26 cellular contexts compared by ENCODE assay signal in genomic region chr21:27795418-27795817, GRCh38.
"Had no signal": no experiment of that assay in that cellular context is flagged by ENCODE, and none has a peak within 500 bp of the region (broad histone marks: within the 10 kb centered on the region; RNA-seq: fewer than 3 reads in every experiment).

No MANE protein-coding gene starts in this region.

- H3K9me3 Mint-ChIP-seq: activated CD4-positive, alpha-beta T cell treated with anti-CD3 and anti-CD28 coated beads, Interleukin-2, amount 10 ng/mL, durations not matched to agents 24 days and 14 days; activated CD8-positive, alpha-beta T cell treated with anti-CD3 and anti-CD28 coated beads for 36 hours; activated naive CD8-positive, alpha-beta T cell treated with anti-CD3 and anti-CD28 coated beads, Interleukin-2, amount 50 U/mL, for 24 hours; stimulated activated naive CD8-positive, alpha-beta T cell treated with anti-CD3 and anti-CD28 coated beads, Interleukin-15, amount 100 ng/mL, for 72 hours had no signal

- H3K36me3 ChIP-seq: brain microvascular endothelial cell, prostate gland, tibial artery had no signal

- DNase-seq: activated CD4-positive, alpha-beta T cell treated with anti-CD3 and anti-CD28 coated beads, Interleukin-2, amount 10 ng/mL, durations not matched to agents 24 days and 14 days; activated CD8-positive, alpha-beta memory T cell treated with anti-CD3 and anti-CD28 coated beads, Interleukin-2, amount 10 ng/mL, durations not matched to agents 7 days and 5 days; activated CD8-positive, alpha-beta T cell treated with anti-CD3 and anti-CD28 coated beads for 36 hours; activated gamma-delta T cell; activated naive CD4-positive, alpha-beta T cell treated with anti-CD3 and anti-CD28 coated beads, Interleukin-2, amount 50 U/mL, for 16 hours; activated naive CD8-positive, alpha-beta T cell treated with anti-CD3 and anti-CD28 coated beads, Interleukin-2, amount 50 U/mL, for 24 hours; activated T-cell treated with anti-CD3 and anti-CD28 coated beads for 4 hours; anterior cingulate cortex; brain microvascular endothelial cell; effector CD4-positive, alpha-beta T cell; erythroblast; foreskin keratinocyte; left ventricle myocardium superior; mammary epithelial cell; midbrain; right cardiac atrium; stimulated activated CD4-positive, alpha-beta T cell treated with anti-CD3 and anti-CD28 coated beads, Interleukin-2, amount 100 ng/mL, for 24 hours; stimulated activated naive CD8-positive, alpha-beta T cell treated with anti-CD3 and anti-CD28 coated beads, Interleukin-15, amount 100 ng/mL, for 72 hours; T-helper 2 cell; tibial artery had no signal

- H3K27me3 ChIP-seq: brain microvascular endothelial cell, foreskin keratinocyte, tibial artery had no signal

- H3K4me3 ChIP-seq: prostate gland, skin epidermis, tibial artery had no signal

- H3K36me3 Mint-ChIP-seq: activated CD8-positive, alpha-beta memory T cell treated with anti-CD3 and anti-CD28 coated beads, Interleukin-2, amount 10 ng/mL, durations not matched to agents 7 days and 5 days; stimulated activated effector memory CD8-positive, alpha-beta T cell treated with anti-CD3 and anti-CD28 coated beads, Interleukin-12 subunit alpha, Interleukin-12 subunit beta, amount 100 ng/mL, for 72 hours had no signal

- ATAC-seq: activated CD4-positive, CD25-positive, alpha-beta regulatory T cell treated with anti-CD3 and anti-CD28 coated beads, Interleukin-2, amount 50 U/mL, for 24 hours; activated CD8-positive, alpha-beta memory T cell treated with anti-CD3 and anti-CD28 coated beads, Interleukin-2, amount 10 ng/mL, durations not matched to agents 7 days and 5 days; activated CD8-positive, alpha-beta T cell treated with anti-CD3 and anti-CD28 coated beads for 36 hours; activated naive CD8-positive, alpha-beta T cell treated with anti-CD3 and anti-CD28 coated beads, Interleukin-2, amount 50 U/mL, for 24 hours; foreskin keratinocyte; left ventricle myocardium superior; right cardiac atrium; stimulated activated effector memory CD8-positive, alpha-beta T cell treated with anti-CD3 and anti-CD28 coated beads, Interleukin-12 subunit alpha, Interleukin-12 subunit beta, amount 100 ng/mL, for 72 hours; stimulated activated naive CD8-positive, alpha-beta T cell treated with anti-CD3 and anti-CD28 coated beads, Interleukin-15, amount 100 ng/mL, for 72 hours had no signal

- H3K27me3 Mint-ChIP-seq: activated CD4-positive, alpha-beta T cell treated with anti-CD3 and anti-CD28 coated beads, Interleukin-2, amount 10 ng/mL, durations not matched to agents 24 days and 14 days; activated CD8-positive, alpha-beta memory T cell treated with anti-CD3 and anti-CD28 coated beads, Interleukin-2, amount 10 ng/mL, durations not matched to agents 7 days and 5 days; activated CD8-positive, alpha-beta T cell treated with anti-CD3 and anti-CD28 coated beads for 36 hours; activated naive CD8-positive, alpha-beta T cell treated with anti-CD3 and anti-CD28 coated beads, Interleukin-2, amount 50 U/mL, for 24 hours; dendritic cell treated with granulocyte-macrophage colony-stimulating factor and Interleukin-4, amounts not matched to agents 40 ng/mL and 50 ng/mL, for 4 days; stimulated activated naive CD8-positive, alpha-beta T cell treated with anti-CD3 and anti-CD28 coated beads, Interleukin-15, amount 100 ng/mL, for 72 hours had no signal

- H3K4me1 Mint-ChIP-seq: activated CD4-positive, alpha-beta T cell treated with anti-CD3 and anti-CD28 coated beads, Interleukin-2, amount 10 ng/mL, durations not matched to agents 24 days and 14 days; activated CD8-positive, alpha-beta memory T cell treated with anti-CD3 and anti-CD28 coated beads, Interleukin-2, amount 10 ng/mL, durations not matched to agents 7 days and 5 days; activated naive CD8-positive, alpha-beta T cell treated with anti-CD3 and anti-CD28 coated beads, Interleukin-2, amount 50 U/mL, for 24 hours; stimulated activated effector memory CD8-positive, alpha-beta T cell treated with anti-CD3 and anti-CD28 coated beads, Interleukin-12 subunit alpha, Interleukin-12 subunit beta, amount 100 ng/mL, for 72 hours; stimulated activated naive CD8-positive, alpha-beta T cell treated with anti-CD3 and anti-CD28 coated beads, Interleukin-15, amount 100 ng/mL, for 72 hours had no signal

- H3K27ac ChIP-seq: brain microvascular endothelial cell, foreskin keratinocyte, prostate gland, tibial artery, VCaP had no signal

- H3K4me3 Mint-ChIP-seq: activated CD4-positive, alpha-beta T cell treated with anti-CD3 and anti-CD28 coated beads, Interleukin-2, amount 10 ng/mL, durations not matched to agents 24 days and 14 days; activated CD8-positive, alpha-beta memory T cell treated with anti-CD3 and anti-CD28 coated beads, Interleukin-2, amount 10 ng/mL, durations not matched to agents 7 days and 5 days; activated CD8-positive, alpha-beta T cell treated with anti-CD3 and anti-CD28 coated beads for 36 hours; activated naive CD8-positive, alpha-beta T cell treated with anti-CD3 and anti-CD28 coated beads, Interleukin-2, amount 50 U/mL, for 24 hours; dendritic cell treated with granulocyte-macrophage colony-stimulating factor and Interleukin-4, amounts not matched to agents 40 ng/mL and 50 ng/mL, for 4 days; stimulated activated effector memory CD8-positive, alpha-beta T cell treated with anti-CD3 and anti-CD28 coated beads, Interleukin-12 subunit alpha, Interleukin-12 subunit beta, amount 100 ng/mL, for 72 hours; stimulated activated naive CD8-positive, alpha-beta T cell treated with anti-CD3 and anti-CD28 coated beads, Interleukin-15, amount 100 ng/mL, for 72 hours had no signal

- H3K27ac Mint-ChIP-seq: activated CD4-positive, alpha-beta T cell treated with anti-CD3 and anti-CD28 coated beads, Interleukin-2, amount 10 ng/mL, durations not matched to agents 24 days and 14 days; activated CD8-positive, alpha-beta memory T cell treated with anti-CD3 and anti-CD28 coated beads, Interleukin-2, amount 10 ng/mL, durations not matched to agents 7 days and 5 days; activated CD8-positive, alpha-beta T cell treated with anti-CD3 and anti-CD28 coated beads for 36 hours; activated naive CD8-positive, alpha-beta T cell treated with anti-CD3 and anti-CD28 coated beads, Interleukin-2, amount 50 U/mL, for 24 hours; dendritic cell treated with granulocyte-macrophage colony-stimulating factor and Interleukin-4, amounts not matched to agents 40 ng/mL and 50 ng/mL, for 4 days; stimulated activated effector memory CD8-positive, alpha-beta T cell treated with anti-CD3 and anti-CD28 coated beads, Interleukin-12 subunit alpha, Interleukin-12 subunit beta, amount 100 ng/mL, for 72 hours; stimulated activated naive CD8-positive, alpha-beta T cell treated with anti-CD3 and anti-CD28 coated beads, Interleukin-15, amount 100 ng/mL, for 72 hours had no signal

- H3K4me1 ChIP-seq: foreskin keratinocyte, prostate gland, tibial artery had no signal

- H3K9me3 ChIP-seq: prostate gland, tibial artery had no signal
